Comparison of ENCODE assay signal across 17 cellular contexts in genomic region chr14:102221026-102221425, GRCh38.
DNase-seq lines count a peak whose midpoint lies in the region; ATAC-seq and TF ChIP-seq lines count a peak whose summit lies in the region.
"Had no signal": no experiment of that assay in that cellular context is flagged by ENCODE, and none has a peak within 500 bp of the region (broad histone marks: within the 10 kb centered on the region; RNA-seq: fewer than 3 reads in every experiment).

No MANE protein-coding gene starts in this region.

- no peaks in the 10 kb centered on the region for H3K9me3 ChIP-seq in left ventricle myocardium inferior (replicated peaks)
- no peaks in the 10 kb centered on the region for H3K9me3 ChIP-seq in OCI-LY1 (ENCODE audit: low read length)
- H3K9me3 ChIP-seq: BLaER1 had no signal

- H3F3A ChIP-seq in OCI-LY1 (ENCODE audit: insufficient read depth, low read length), result no peaks in the 10 kb centered on the region

- peaks cover 8% of the 10 kb centered on the region for H3K36me3 Mint-ChIP-seq in T-cell

- H3K36me3 ChIP-seq in left ventricle myocardium inferior (peaks cover 22% of the 10 kb centered on the region), OCI-LY1 (ENCODE audit: insufficient read depth, low read length) (no peaks in the 10 kb centered on the region; the same call in 1 of the 2 replicates)

- no peak overlapping the region for H3K4me2 ChIP-seq in OCI-LY1 (ENCODE audit: low read length)

- no peaks in the 10 kb centered on the region for H3K9me3 Mint-ChIP-seq in T-cell
- H3K9me3 Mint-ChIP-seq: activated T-cell treated with anti-CD3 and anti-CD28 coated beads, Interleukin-2, amount 50 U/mL, for 4 hours; dendritic cell treated with granulocyte-macrophage colony-stimulating factor and Interleukin-4, amounts not matched to agents 40 ng/mL and 50 ng/mL, for 4 days; naive B cell had no signal

- H3K79me2 ChIP-seq in OCI-LY1 (ENCODE audit: insufficient read depth, low read length), result no peaks in the 10 kb centered on the region

- peaks cover 8 to 9% (median 8%) of the 10 kb centered on the region in 3 donors for H3K4me1 Mint-ChIP-seq in T-cell

- DNase-seq in left ventricle myocardium inferior (no peak), Right ventricle myocardium inferior (ENCODE audit: missing footprints) (no peak), epithelial cell of esophagus (ENCODE audit: low read depth) (peak; percentile 51), T-cell (no peak)
- DNase-seq: activated T-cell treated with anti-CD3 and anti-CD28 coated beads, Interleukin-2, amount 50 U/mL, for 4 hours; anterior cingulate cortex; foreskin melanocyte; GOT3; naive B cell; NCI-H1930 had no signal

- no peak for TF ChIP-seq CTCF in left ventricle myocardium inferior (IDR thresholded peaks at IDR 0.05; ENCODE audit: borderline replicate concordance)
- no peak for TF ChIP-seq CTCF in OCI-LY1 (IDR thresholded peaks at IDR 0.05; ENCODE audit: low read length)
- TF ChIP-seq CTCF in epithelial cell of esophagus (IDR thresholded peaks at IDR 0.05; ENCODE audit: insufficient read depth, low read depth, low read length, missing control alignments), result no peak

- intact Hi-C loops in left ventricle myocardium inferior (cut with micrococcal nuclease) (no loop called here), Right ventricle myocardium inferior (cut with DNase I) (no loop called here)

- H3K4me1 ChIP-seq in left ventricle myocardium inferior (peaks cover 44% of the 10 kb centered on the region), OCI-LY1 (ENCODE audit: insufficient read depth, low read length, severe bottlenecking) (peaks cover 44% of the 10 kb centered on the region)

- H3K27me3 ChIP-seq in left ventricle myocardium inferior (ENCODE audit: low read depth) (no peaks in the 10 kb centered on the region), OCI-LY1 (ENCODE audit: insufficient read depth, low read length) (no peaks in the 10 kb centered on the region)
- H3K27me3 ChIP-seq: BLaER1 had no signal

- POLR2A ChIA-PET in T-cell (lab: Charles Lee), result no interaction called here

- CTCF ChIA-PET in T-cell (lab: Charles Lee), result no interaction called here

- H2AFZ ChIP-seq in OCI-LY1 (ENCODE audit: low read length), result no peak overlapping the region

- H3K27ac ChIP-seq in left ventricle myocardium inferior (replicated peaks) (peak overlapping the region; percentile 18), OCI-LY1 (ENCODE audit: low read depth, low read length, poor library complexity, severe bottlenecking) (peak overlapping the region; percentile 30)
- H3K27ac ChIP-seq: BLaER1, SK-N-MC had no signal

- no peak overlapping the region for H3K9ac ChIP-seq in OCI-LY1 (ENCODE audit: low read length)
- H3K9ac ChIP-seq: BLaER1 had no signal

- no peaks in the 10 kb centered on the region for H4K20me1 ChIP-seq in OCI-LY1 (ENCODE audit: insufficient read depth, low read length)

- H3K9me2 ChIP-seq in OCI-LY1 (ENCODE audit: low read depth, low read length), result no peaks in the 10 kb centered on the region

- H3K27ac Mint-ChIP-seq in T-cell, result peak overlapping the region in 1 of 2 donors; percentile 28
- H3K27ac Mint-ChIP-seq: dendritic cell treated with granulocyte-macrophage colony-stimulating factor and Interleukin-4, amounts not matched to agents 40 ng/mL and 50 ng/mL, for 4 days had no signal

- no peak overlapping the region for H3K4me3 ChIP-seq in left ventricle myocardium inferior
- H3K4me3 ChIP-seq in OCI-LY1 (ENCODE audit: low read depth, low read length, poor library complexity, severe bottlenecking), result no peak overlapping the region
- H3K4me3 ChIP-seq in epithelial cell of esophagus (ENCODE audit: low read length), result no peak overlapping the region
- H3K4me3 ChIP-seq: BLaER1, SK-N-MC had no signal

- no peak overlapping the region for H3K4me3 Mint-ChIP-seq in T-cell
- H3K4me3 Mint-ChIP-seq: activated T-cell treated with anti-CD3 and anti-CD28 coated beads, Interleukin-2, amount 50 U/mL, for 4 hours; dendritic cell treated with granulocyte-macrophage colony-stimulating factor and Interleukin-4, amounts not matched to agents 40 ng/mL and 50 ng/mL, for 4 days had no signal

- no peaks in the 10 kb centered on the region for H3K27me3 Mint-ChIP-seq in T-cell
- H3K27me3 Mint-ChIP-seq: dendritic cell treated with granulocyte-macrophage colony-stimulating factor and Interleukin-4, amounts not matched to agents 40 ng/mL and 50 ng/mL, for 4 days; naive B cell had no signal

- no peak for ATAC-seq in Right ventricle myocardium inferior
- no peak for ATAC-seq in GM18498 (IDR thresholded peaks at IDR 0.05; ENCODE audit: unreplicated experiment)
- ATAC-seq in T-cell (replicated peaks in 1 of 4), result no peak
- ATAC-seq in GM18868 (IDR thresholded peaks at IDR 0.05; ENCODE audit: unreplicated experiment), result no peak
- ATAC-seq in HG03571 (IDR thresholded peaks at IDR 0.05; ENCODE audit: unreplicated experiment), result no peak
- ATAC-seq: activated T-cell treated with anti-CD3 and anti-CD28 coated beads, Interleukin-2, amount 50 U/mL, for 4 hours had no signal
